1 cellular context compared by ENCODE assay signal in genomic region chr7:45080265-45080957, GRCh38.
TF ChIP-seq lines count a peak whose summit lies in the region.

No MANE protein-coding gene starts in this region.

TF ChIP-seq in SK-N-SH, 30 proteins besides CTCF, POLR2A, EP300 and RAD21 (continued from another document):
- TF ChIP-seq, protein P1, sequence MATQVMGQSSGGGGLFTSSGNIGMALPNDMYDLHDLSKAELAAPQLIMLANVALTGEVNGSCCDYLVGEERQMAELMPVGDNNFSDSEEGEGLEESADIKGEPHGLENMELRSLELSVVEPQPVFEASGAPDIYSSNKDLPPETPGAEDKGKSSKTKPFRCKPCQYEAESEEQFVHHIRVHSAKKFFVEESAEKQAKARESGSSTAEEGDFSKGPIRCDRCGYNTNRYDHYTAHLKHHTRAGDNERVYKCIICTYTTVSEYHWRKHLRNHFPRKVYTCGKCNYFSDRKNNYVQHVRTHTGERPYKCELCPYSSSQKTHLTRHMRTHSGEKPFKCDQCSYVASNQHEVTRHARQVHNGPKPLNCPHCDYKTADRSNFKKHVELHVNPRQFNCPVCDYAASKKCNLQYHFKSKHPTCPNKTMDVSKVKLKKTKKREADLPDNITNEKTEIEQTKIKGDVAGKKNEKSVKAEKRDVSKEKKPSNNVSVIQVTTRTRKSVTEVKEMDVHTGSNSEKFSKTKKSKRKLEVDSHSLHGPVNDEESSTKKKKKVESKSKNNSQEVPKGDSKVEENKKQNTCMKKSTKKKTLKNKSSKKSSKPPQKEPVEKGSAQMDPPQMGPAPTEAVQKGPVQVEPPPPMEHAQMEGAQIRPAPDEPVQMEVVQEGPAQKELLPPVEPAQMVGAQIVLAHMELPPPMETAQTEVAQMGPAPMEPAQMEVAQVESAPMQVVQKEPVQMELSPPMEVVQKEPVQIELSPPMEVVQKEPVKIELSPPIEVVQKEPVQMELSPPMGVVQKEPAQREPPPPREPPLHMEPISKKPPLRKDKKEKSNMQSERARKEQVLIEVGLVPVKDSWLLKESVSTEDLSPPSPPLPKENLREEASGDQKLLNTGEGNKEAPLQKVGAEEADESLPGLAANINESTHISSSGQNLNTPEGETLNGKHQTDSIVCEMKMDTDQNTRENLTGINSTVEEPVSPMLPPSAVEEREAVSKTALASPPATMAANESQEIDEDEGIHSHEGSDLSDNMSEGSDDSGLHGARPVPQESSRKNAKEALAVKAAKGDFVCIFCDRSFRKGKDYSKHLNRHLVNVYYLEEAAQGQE (IDR thresholded peaks at IDR 0.05; ENCODE audit: low read depth, low read length), result no peak
TF ChIP-seq in SK-N-SH: peak in this region for 0.
